In the genomic region with DNA sequence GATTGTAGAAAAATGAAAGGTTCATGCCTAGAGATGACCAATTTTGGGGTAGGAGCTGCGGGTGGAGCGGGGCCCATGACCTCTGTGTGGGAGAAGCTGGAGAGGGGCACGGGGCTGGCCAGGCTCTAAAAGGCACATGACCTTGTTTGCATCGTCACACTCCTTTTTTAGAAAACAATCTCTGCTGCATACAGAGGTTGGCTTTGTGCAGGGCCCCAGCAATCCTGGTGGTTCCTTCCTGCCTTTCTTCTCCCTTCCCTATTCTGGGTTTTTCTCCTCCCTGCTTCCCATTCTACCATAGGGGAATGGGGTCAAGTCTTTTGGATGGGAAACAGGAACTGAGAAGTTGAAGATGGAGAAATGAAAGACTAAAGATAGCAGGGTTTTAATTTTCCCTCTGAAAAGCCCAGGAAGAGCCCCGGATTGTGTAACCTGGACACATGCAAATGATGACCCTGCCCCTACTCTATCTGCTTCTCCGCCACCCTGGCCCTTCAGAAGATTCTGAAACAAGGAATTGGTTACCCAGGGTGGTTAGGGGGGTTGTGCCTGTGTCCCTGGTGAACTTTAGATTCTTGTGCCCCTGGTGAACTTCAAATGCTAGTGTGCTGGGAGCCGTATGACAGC, we compare ENCODE assay signal across 11 cellular contexts. TPM values are rescaled to one million over a fixed set of nuclear protein-coding genes. Genes with fewer than 3 reads are reported as not detected.
DNase-seq lines count a peak whose midpoint lies in the region; ATAC-seq and TF ChIP-seq lines count a peak whose summit lies in the region.
"Had no signal": no experiment of that assay in that cellular context is flagged by ENCODE, and none has a peak within 500 bp of the region (broad histone marks: within the 10 kb centered on the region; RNA-seq: fewer than 3 reads in every experiment).

No MANE protein-coding gene starts in this region.

- H3K4me3 ChIP-seq in RWPE2 (ENCODE audit: severe bottlenecking): no peak overlapping the region
- H3K4me3 ChIP-seq in gastroesophageal sphincter: no peak overlapping the region
- H3K4me3 ChIP-seq in uterus: no peak overlapping the region

- peak overlapping the region; percentile 43 for H3K27ac Mint-ChIP-seq in nephron progenitor cell
- no peak overlapping the region for H3K27ac Mint-ChIP-seq in activated naive CD8-positive, alpha-beta T cell treated with anti-CD3 and anti-CD28 coated beads for 36 hours
- H3K27ac Mint-ChIP-seq: natural killer cell treated with Interleukin-12 subunit alpha and Interleukin-12 subunit beta and Interleukin-15 and Interleukin-18, amount 100 ng/mL, for 72 hours had no signal

- H3K9me3 ChIP-seq in RWPE2 (ENCODE audit: severe bottlenecking) (no peaks in the 10 kb centered on the region), gastroesophageal sphincter (no peaks in the 10 kb centered on the region), uterus (no peaks in the 10 kb centered on the region)

- H3K9me3 Mint-ChIP-seq in nephron progenitor cell: no peaks in the 10 kb centered on the region
- H3K9me3 Mint-ChIP-seq in activated naive CD8-positive, alpha-beta T cell treated with anti-CD3 and anti-CD28 coated beads for 36 hours: no peaks in the 10 kb centered on the region
- H3K9me3 Mint-ChIP-seq: natural killer cell treated with Interleukin-12 subunit alpha and Interleukin-12 subunit beta and Interleukin-15 and Interleukin-18, amount 100 ng/mL, for 72 hours had no signal

- H3K27ac ChIP-seq in RWPE2 (ENCODE audit: poor library complexity, severe bottlenecking): peak overlapping the region; percentile 21
- H3K27ac ChIP-seq in gastroesophageal sphincter: peak overlapping the region; percentile 12 to 79 (median 70)
- H3K27ac ChIP-seq in uterus: peak overlapping the region; percentile 88 to 93

- DNase-seq in RWPE2 (ENCODE audit: low spot score) (no peak), nephron progenitor cell (no peak), uterus (no peak), NCI-H2081 treated with DMSO at 0.1 percent for 48 hours (lab: John Stamatoyannopoulos, UW) (no peak), GM10266 (ENCODE audit: extremely low spot score) (no peak)
- DNase-seq in activated naive CD8-positive, alpha-beta T cell treated with anti-CD3 and anti-CD28 coated beads for 36 hours: no peak
- DNase-seq: activated CD8-positive, alpha-beta memory T cell treated with anti-CD3 and anti-CD28 coated beads, Interleukin-2, amount 50 U/mL, for 4 hours; NCI-H526 treated with DMSO at 0.1 percent for 48 hours; T-helper 2 cell had no signal

- H3K27me3 ChIP-seq in RWPE2 (ENCODE audit: insufficient read depth, poor library complexity, severe bottlenecking): no peaks in the 10 kb centered on the region
- H3K27me3 ChIP-seq in gastroesophageal sphincter: no peaks in the 10 kb centered on the region
- H3K27me3 ChIP-seq in uterus: no peaks in the 10 kb centered on the region

- H3K4me1 ChIP-seq in RWPE2 (ENCODE audit: insufficient read depth, poor library complexity, severe bottlenecking) (peaks cover 21% of the 10 kb centered on the region), gastroesophageal sphincter (peaks cover 3 to 94% (median 65%) of the 10 kb centered on the region in 3 donors), uterus (peaks cover 10 to 46% of the 10 kb centered on the region in 2 donors)

- ATAC-seq in RWPE2 (ENCODE audit: low read depth) (no peak), gastroesophageal sphincter (no peak)
- ATAC-seq: natural killer cell treated with Interleukin-12 subunit alpha and Interleukin-12 subunit beta and Interleukin-15 and Interleukin-18, amount 100 ng/mL, for 72 hours had no signal

- no peak for TF ChIP-seq CTCF in RWPE2 (IDR thresholded peaks at IDR 0.05; ENCODE audit: poor library complexity, severe bottlenecking)
- TF ChIP-seq CTCF in gastroesophageal sphincter (IDR thresholded peaks at IDR 0.05): no peak
- no peak for TF ChIP-seq CTCF in nephron progenitor cell (IDR thresholded peaks at IDR 0.05)
- no peak for TF ChIP-seq CTCF in uterus (IDR thresholded peaks at IDR 0.05)
- TF ChIP-seq CTCF in GM10266 (IDR thresholded peaks at IDR 0.05; ENCODE audit: control insufficient read depth, insufficient read depth, low read depth, missing control alignments): no peak

- H3K4me3 Mint-ChIP-seq in nephron progenitor cell: peak overlapping the region; percentile 39
- H3K4me3 Mint-ChIP-seq in activated naive CD8-positive, alpha-beta T cell treated with anti-CD3 and anti-CD28 coated beads for 36 hours: no peak overlapping the region
- H3K4me3 Mint-ChIP-seq: natural killer cell treated with Interleukin-12 subunit alpha and Interleukin-12 subunit beta and Interleukin-15 and Interleukin-18, amount 100 ng/mL, for 72 hours had no signal

- H3K4me1 Mint-ChIP-seq in nephron progenitor cell: peaks cover 88% of the 10 kb centered on the region
- H3K4me1 Mint-ChIP-seq in activated naive CD8-positive, alpha-beta T cell treated with anti-CD3 and anti-CD28 coated beads for 36 hours: no peaks in the 10 kb centered on the region

- intact Hi-C loops in uterus (cut with DNase I; ENCODE audit: low total_unique reads): no loop called here

- WGBS in gastroesophageal sphincter (ENCODE audit: low coverage in 1 of 2), 2 donors: 51% methylated on average over 4 of the region's 7 CpGs; no CpG with 5 or more reads in 1 of the 2 donors

- no peaks in the 10 kb centered on the region for H3K36me3 Mint-ChIP-seq in nephron progenitor cell (ENCODE audit: low read depth)
- no peaks in the 10 kb centered on the region for H3K36me3 Mint-ChIP-seq in activated naive CD8-positive, alpha-beta T cell treated with anti-CD3 and anti-CD28 coated beads for 36 hours
- H3K36me3 Mint-ChIP-seq: natural killer cell treated with Interleukin-12 subunit alpha and Interleukin-12 subunit beta and Interleukin-15 and Interleukin-18, amount 100 ng/mL, for 72 hours had no signal

- TF ChIP-seq POLR2A in gastroesophageal sphincter (IDR thresholded peaks at IDR 0.05) (no peak), uterus (IDR thresholded peaks at IDR 0.05) (no peak)

- TF ChIP-seq EP300 in gastroesophageal sphincter (IDR thresholded peaks at IDR 0.05): no peak

- H3K27me3 Mint-ChIP-seq in nephron progenitor cell (ENCODE audit: low read depth, poor library complexity): peaks cover 9% of the 10 kb centered on the region
- no peaks in the 10 kb centered on the region for H3K27me3 Mint-ChIP-seq in activated naive CD8-positive, alpha-beta T cell treated with anti-CD3 and anti-CD28 coated beads for 36 hours

- no peaks in the 10 kb centered on the region; the same call in none of the 2 replicates for H3K36me3 ChIP-seq in RWPE2 (ENCODE audit: low read depth)
- H3K36me3 ChIP-seq in gastroesophageal sphincter: no peaks in the 10 kb centered on the region
- H3K36me3 ChIP-seq in uterus: no peaks in the 10 kb centered on the region

RNA-seq across cellular contexts. Expression of gene ASAP2, which starts 53.9 kb away (rescaled TPM):
- total RNA-seq in gastroesophageal sphincter: 10 to 100 TPM; 18.3 to 31.4 (median 26.2) TPM
- total RNA-seq in uterus: 10 to 100 TPM; 24.3 to 55.5 (median 31.3) TPM
- under 1 TPM; 0.04 to 0.12 TPM for total RNA-seq in activated naive CD8-positive, alpha-beta T cell treated with anti-CD3 and anti-CD28 coated beads for 36 hours
- total RNA-seq: natural killer cell treated with Interleukin-12 subunit alpha and Interleukin-12 subunit beta and Interleukin-15 and Interleukin-18, amount 100 ng/mL, for 72 hours had no signal

Comparison
In these comparisons a context has a peak if more than half of its experiments do, and no peak if none do; other contexts are left out.
1. H3K27ac ChIP-seq: peak in every context shown above with its lines; median percentile 90 in uterus; 70 in gastroesophageal sphincter; 21 in RWPE2.
2. RNA of gene ASAP2, which starts 53.9 kb away (total RNA-seq): 24.3 to 55.5 TPM in uterus and 18.3 to 31.4 TPM in gastroesophageal sphincter; 0.04 to 0.12 TPM in activated naive CD8-positive, alpha-beta T cell treated with anti-CD3 and anti-CD28 coated beads for 36 hours; every median in the first group is over 10 times any median in the second.